Comparison of ENCODE assay signal across 30 cellular contexts in the genomic region with DNA sequence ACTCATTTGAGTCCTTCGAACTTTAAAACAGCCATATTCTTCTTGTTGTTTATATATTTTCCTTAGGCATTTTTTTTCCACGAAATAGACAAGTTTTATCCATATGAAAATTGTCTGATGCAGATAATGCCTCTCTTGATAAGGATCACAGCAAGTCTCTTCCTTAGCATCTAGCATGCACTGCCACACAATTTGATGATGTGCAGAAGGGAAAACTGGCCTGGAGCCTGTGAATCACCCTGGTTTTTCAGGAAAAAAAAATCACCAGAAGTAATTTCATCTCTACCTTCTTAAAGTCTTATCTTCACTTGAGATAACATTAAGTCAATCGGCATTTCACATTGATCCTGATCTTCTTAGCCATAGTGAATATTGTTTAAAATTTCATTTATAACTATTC.
"Had no signal": no experiment of that assay in that cellular context is flagged by ENCODE, and none has a peak within 500 bp of the region (broad histone marks: within the 10 kb centered on the region; RNA-seq: fewer than 3 reads in every experiment).

No MANE protein-coding gene starts in this region.

- H3K4me1 ChIP-seq: adrenal gland, breast epithelium, colonic mucosa, gastroesophageal sphincter had no signal

- H3K27ac ChIP-seq: adrenal gland, ascending aorta, breast epithelium, cardiac muscle cell, colonic mucosa, gastroesophageal sphincter, heart right ventricle, WERI-Rb-1 had no signal

- ATAC-seq: activated CD4-positive, CD25-positive, alpha-beta regulatory T cell treated with anti-CD3 and anti-CD28 coated beads, Interleukin-2, amount 50 U/mL, for 24 hours; activated CD8-positive, alpha-beta memory T cell treated with anti-CD3 and anti-CD28 coated beads, Interleukin-2, amount 10 ng/mL, durations not matched to agents 7 days and 5 days; activated CD8-positive, alpha-beta T cell treated with anti-CD3 and anti-CD28 coated beads, Interleukin-2, amount 10 ng/mL, durations not matched to agents 7 days and 5 days; activated naive CD8-positive, alpha-beta T cell treated with anti-CD3 and anti-CD28 coated beads, Interleukin-2, amount 50 U/mL, for 24 hours; esophagus mucosa; gastroesophageal sphincter; heart right ventricle; T-helper 17 cell had no signal

- H3K4me3 ChIP-seq: adrenal gland, ascending aorta, breast epithelium, cardiac muscle cell, colonic mucosa, gastroesophageal sphincter, heart right ventricle had no signal

- H3K36me3 ChIP-seq: adrenal gland, ascending aorta, breast epithelium, cardiac muscle cell, colonic mucosa, gastroesophageal sphincter, heart right ventricle, WERI-Rb-1 had no signal

- DNase-seq: activated B cell treated with CpG ODN at 0.5 μM for 24 hours; activated CD4-positive, alpha-beta memory T cell treated with anti-CD3 and anti-CD28 coated beads for 36 hours; activated CD4-positive, alpha-beta T cell treated with anti-CD3 and anti-CD28 coated beads for 48 hours; activated CD8-positive, alpha-beta memory T cell treated with anti-CD3 and anti-CD28 coated beads, Interleukin-2, amount 10 ng/mL, durations not matched to agents 7 days and 5 days; activated CD8-positive, alpha-beta memory T cell treated with anti-CD3 and anti-CD28 coated beads, Interleukin-2, amount 50 U/mL, for 4 hours; activated CD8-positive, alpha-beta T cell treated with anti-CD3 and anti-CD28 coated beads, Interleukin-2, amount 10 ng/mL, durations not matched to agents 7 days and 5 days; activated effector memory CD4-positive, alpha-beta T cell treated with anti-CD3 and anti-CD28 coated beads, Interleukin-2, amount 50 U/mL, for 16 hours; activated naive CD4-positive, alpha-beta T cell treated with anti-CD3 and anti-CD28 coated beads for 36 hours; activated naive CD8-positive, alpha-beta T cell treated with anti-CD3 and anti-CD28 coated beads for 36 hours; activated naive CD8-positive, alpha-beta T cell treated with anti-CD3 and anti-CD28 coated beads, Interleukin-2, amount 50 U/mL, for 24 hours; activated T-cell treated with anti-CD3 and anti-CD28 coated beads, Interleukin-2, amount 50 U/mL, for 1 hour; activated T-cell treated with anti-CD3 and anti-CD28 coated beads, Interleukin-2, amount 50 U/mL, for 48 hours; adrenal gland; central memory CD4-positive, alpha-beta T cell; cerebellar nuclear complex; colonic mucosa; effector memory CD4-positive, alpha-beta T cell; endodermal cell; foreskin melanocyte; heart right ventricle; T-helper 1 cell; T-helper 17 cell; T1000; WERI-Rb-1 had no signal

- H3K27me3 ChIP-seq: adrenal gland, ascending aorta, breast epithelium, cardiac muscle cell, colonic mucosa, gastroesophageal sphincter, heart right ventricle had no signal

- H3K9me3 ChIP-seq: adrenal gland, breast epithelium, colonic mucosa, gastroesophageal sphincter, heart right ventricle had no signal
